7 cellular contexts compared by ENCODE assay signal in genomic region chr9:120876842-120877240, GRCh38. TPM values are rescaled to one million over a fixed set of nuclear protein-coding genes. Genes with fewer than 3 reads are reported as not detected.
A peak's percentile ranks its signal among the peaks of the same experiment; 100 is the strongest.
DNase-seq lines count a peak whose midpoint lies in the region; ATAC-seq and TF ChIP-seq lines count a peak whose summit lies in the region.

TSS of gene PHF19 (minus strand) at chr9:120877188. CDS start at chr9:120874741, 2,447 bp downstream.

- TF ChIP-seq CTCF in GM10248 (IDR thresholded peaks at IDR 0.05; ENCODE audit: control extremely low read depth, extremely low read depth, low read depth, missing control alignments) (no peak), glutamatergic neuron (IDR thresholded peaks at IDR 0.05; ENCODE audit: partially characterized antibody, unreplicated experiment) (no peak), parathyroid adenoma (IDR thresholded peaks at IDR 0.05) (no peak)

- H3K36me3 Mint-ChIP-seq in activated T-helper 1 cell treated with anti-CD3 and anti-CD28 coated beads, Interleukin-12 subunit alpha, Interleukin-12 subunit beta, Interleukin-2, Interleukin-4 antibody, amounts not matched to agents 30 ng/mL and 10 ng/mL and 1 ng/mL, durations not matched to agents 14 hours and 24 hours and 36 hours (ENCODE audit: low read depth) = peaks cover 51% of the 10 kb centered on the region
- no peaks in the 10 kb centered on the region for H3K36me3 Mint-ChIP-seq in glutamatergic neuron (ENCODE audit: unreplicated experiment)

- H3K27me3 ChIP-seq in parathyroid adenoma (ENCODE audit: control insufficient read depth, insufficient read depth, low read length) = no peaks in the 10 kb centered on the region

- peak within 1 kb of the TSS; percentile 61 for H3K4me3 ChIP-seq in parathyroid adenoma (ENCODE audit: low read depth, low read length)

- no peak within 1 kb of the TSS for H3K9ac ChIP-seq in parathyroid adenoma

- H3K4me1 ChIP-seq in parathyroid adenoma = peaks cover 2% of the 10 kb centered on the region

- ATAC-seq in GM21529 (IDR thresholded peaks at IDR 0.05; ENCODE audit: unreplicated experiment) = peak; percentile 8

- peak within 1 kb of the TSS; percentile 20 for H3K27ac ChIP-seq in parathyroid adenoma

- POLR2A ChIA-PET in GM10248 (lab: Yijun Ruan, JAX) = interaction anchor here (1.7 kb wide), 1 partner anchor 20 kb away, joined by 4 read pairs; no protein-coding TSS in a partner anchor

- CTCF ChIA-PET in GM10248 (lab: Yijun Ruan, JAX) = no interaction called here

- peak; percentile 57 for DNase-seq in GM10248 (ENCODE audit: extremely low spot score)
- peak; percentile 54 for DNase-seq in LoVo (ENCODE audit: low spot score)
- peak; percentile 44 for DNase-seq in activated T-helper 1 cell treated with anti-CD3 and anti-CD28 coated beads, Interleukin-12 subunit alpha, Interleukin-12 subunit beta, Interleukin-2, Interleukin-4 antibody, amounts not matched to agents 30 ng/mL and 10 ng/mL and 1 ng/mL, durations not matched to agents 14 hours and 24 hours and 36 hours (ENCODE audit: low spot score)
- peak; percentile 54 for DNase-seq in glutamatergic neuron
- DNase-seq in NCI-H2029 (lab: John Stamatoyannopoulos, UW) = no peak

- H3K27ac Mint-ChIP-seq in activated T-helper 1 cell treated with anti-CD3 and anti-CD28 coated beads, Interleukin-12 subunit alpha, Interleukin-12 subunit beta, Interleukin-2, Interleukin-4 antibody, amounts not matched to agents 30 ng/mL and 10 ng/mL and 1 ng/mL, durations not matched to agents 14 hours and 24 hours and 36 hours = peak within 1 kb of the TSS; percentile 97
- peak within 1 kb of the TSS; percentile 67 for H3K27ac Mint-ChIP-seq in glutamatergic neuron (ENCODE audit: unreplicated experiment)

- no peaks in the 10 kb centered on the region for H3K9me3 Mint-ChIP-seq in activated T-helper 1 cell treated with anti-CD3 and anti-CD28 coated beads, Interleukin-12 subunit alpha, Interleukin-12 subunit beta, Interleukin-2, Interleukin-4 antibody, amounts not matched to agents 30 ng/mL and 10 ng/mL and 1 ng/mL, durations not matched to agents 14 hours and 24 hours and 36 hours
- peaks cover 12% of the 10 kb centered on the region for H3K9me3 Mint-ChIP-seq in glutamatergic neuron (ENCODE audit: unreplicated experiment)

- H3K4me1 Mint-ChIP-seq in activated T-helper 1 cell treated with anti-CD3 and anti-CD28 coated beads, Interleukin-12 subunit alpha, Interleukin-12 subunit beta, Interleukin-2, Interleukin-4 antibody, amounts not matched to agents 30 ng/mL and 10 ng/mL and 1 ng/mL, durations not matched to agents 14 hours and 24 hours and 36 hours (ENCODE audit: low read depth) = peaks cover 74% of the 10 kb centered on the region
- peaks cover 11% of the 10 kb centered on the region for H3K4me1 Mint-ChIP-seq in glutamatergic neuron (ENCODE audit: low read depth, unreplicated experiment)

- H3K36me3 ChIP-seq in parathyroid adenoma (ENCODE audit: control insufficient read depth, insufficient read depth, low read length) = no peaks in the 10 kb centered on the region

- no peaks in the 10 kb centered on the region for H3K9me3 ChIP-seq in parathyroid adenoma (ENCODE audit: control insufficient read depth, low read length)

- H2AFZ ChIP-seq in parathyroid adenoma = peak within 1 kb of the TSS; percentile 85

- intact Hi-C loops in activated T-helper 1 cell treated with anti-CD3 and anti-CD28 coated beads, Interleukin-12 subunit alpha, Interleukin-12 subunit beta, Interleukin-2, Interleukin-4 antibody, amounts not matched to agents 30 ng/mL and 10 ng/mL and 1 ng/mL, durations not matched to agents 14 hours and 24 hours and 36 hours (cut with micrococcal nuclease) = loop anchor here (1.0 to 2.0 kb wide), 8 partner anchors 9 to 198 kb away; partner anchors contain the start of genes CNTRL and FBXW2

- peak within 1 kb of the TSS; percentile 87 for H3K4me2 ChIP-seq in parathyroid adenoma (ENCODE audit: low read length)

- no peaks in the 10 kb centered on the region for H3K27me3 Mint-ChIP-seq in activated T-helper 1 cell treated with anti-CD3 and anti-CD28 coated beads, Interleukin-12 subunit alpha, Interleukin-12 subunit beta, Interleukin-2, Interleukin-4 antibody, amounts not matched to agents 30 ng/mL and 10 ng/mL and 1 ng/mL, durations not matched to agents 14 hours and 24 hours and 36 hours (ENCODE audit: insufficient read depth)
- peaks cover 8% of the 10 kb centered on the region for H3K27me3 Mint-ChIP-seq in glutamatergic neuron (ENCODE audit: unreplicated experiment)

- H3K79me2 ChIP-seq in parathyroid adenoma = no peaks in the 10 kb centered on the region

- peak within 1 kb of the TSS; percentile 92 for H3K4me3 Mint-ChIP-seq in activated T-helper 1 cell treated with anti-CD3 and anti-CD28 coated beads, Interleukin-12 subunit alpha, Interleukin-12 subunit beta, Interleukin-2, Interleukin-4 antibody, amounts not matched to agents 30 ng/mL and 10 ng/mL and 1 ng/mL, durations not matched to agents 14 hours and 24 hours and 36 hours
- H3K4me3 Mint-ChIP-seq in glutamatergic neuron (ENCODE audit: unreplicated experiment) = peak within 1 kb of the TSS; percentile 96

RNA-seq across cellular contexts. Expression of gene PHF19, which starts in this region (rescaled TPM):
- 134 and 142 TPM in 2 replicates for total RNA-seq in activated T-helper 1 cell treated with anti-CD3 and anti-CD28 coated beads, Interleukin-12 subunit alpha, Interleukin-12 subunit beta, Interleukin-2, Interleukin-4 antibody, amounts not matched to agents 30 ng/mL and 10 ng/mL and 1 ng/mL, durations not matched to agents 14 hours and 24 hours and 36 hours
- total RNA-seq in glutamatergic neuron (ENCODE audit: unreplicated experiment) = 18.9 TPM
